Comparison of ENCODE assay signal across 8 cellular contexts in the genomic region with DNA sequence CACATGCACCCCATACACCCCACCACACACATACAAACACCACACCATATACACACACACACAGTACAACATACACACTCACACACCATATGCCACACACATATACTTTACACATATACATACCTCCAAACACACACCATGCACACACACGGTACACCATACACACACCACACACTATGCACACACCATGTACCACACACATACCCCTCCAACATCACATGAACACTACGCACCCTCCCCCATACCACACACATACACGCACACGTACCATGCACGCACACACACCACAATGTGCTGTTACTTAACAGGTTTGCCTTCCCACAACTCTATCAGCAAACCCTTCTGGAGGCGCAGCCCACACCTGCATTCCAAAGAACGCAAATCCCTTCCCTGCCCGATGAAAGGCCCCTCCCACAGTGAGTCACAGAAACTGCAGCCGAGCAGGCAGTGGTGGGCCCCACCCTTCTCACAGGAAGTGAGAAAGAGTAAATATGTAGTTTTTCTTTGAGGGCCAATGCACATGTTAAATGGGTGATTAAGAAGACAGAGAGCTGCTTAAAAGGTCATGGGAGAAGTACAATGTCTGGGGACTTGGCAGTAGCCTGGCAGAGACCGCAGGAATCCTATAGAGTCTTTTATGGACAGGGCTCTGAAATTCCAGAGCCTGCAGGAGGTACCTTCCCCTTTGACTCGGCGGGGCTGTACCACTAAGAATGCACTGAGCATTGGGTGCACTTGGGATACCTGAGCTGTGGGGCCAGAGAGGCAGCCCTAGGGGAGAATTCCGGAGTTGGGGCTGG. TPM values are rescaled to one million over a fixed set of nuclear protein-coding genes. Genes with fewer than 3 reads are reported as not detected.
DNase-seq lines count a peak whose midpoint lies in the region; ATAC-seq and TF ChIP-seq lines count a peak whose summit lies in the region.

No MANE protein-coding gene starts in this region.

- ATAC-seq in GM21447 (IDR thresholded peaks at IDR 0.05; ENCODE audit: unreplicated experiment) (peak; percentile 92), T-helper 17 cell (peak; percentile 69)

- H3K27ac Mint-ChIP-seq in T-helper 17 cell: no peak overlapping the region

- intact Hi-C loops in posterior vena cava (cut with DNase I): no loop called here

- no peak overlapping the region for H3K4me3 ChIP-seq in astrocyte of the cerebellum (ENCODE audit: low read depth, low read length)

- H3K9me3 ChIP-seq in T-helper 17 cell (ENCODE audit: control insufficient read depth, low read length, poor library complexity, severe bottlenecking): no peaks in the 10 kb centered on the region

- TF ChIP-seq CTCF in astrocyte of the cerebellum (IDR thresholded peaks at IDR 0.05; ENCODE audit: low read depth, low read length, missing control alignments): no peak

- H3K4me3 Mint-ChIP-seq in T-helper 17 cell: no peak overlapping the region

- in situ Hi-C loops in astrocyte of the cerebellum (cut with HindIII; ENCODE audit: low sequenced_read_pairs): no loop called here

- peak; percentile 93 for DNase-seq in DMS53 (lab: John Stamatoyannopoulos, UW)
- DNase-seq in HT-29 (ENCODE audit: low spot score): peak; percentile 98
- peak; percentile 64 to 80 (median 74) for DNase-seq in T-helper 17 cell
- peak; percentile 86 for DNase-seq in astrocyte of the cerebellum (ENCODE audit: low read depth)
- peak; percentile 52 for DNase-seq in inferior parietal cortex (ENCODE audit: extremely low spot score)
- peak; percentile 71 to 89 for DNase-seq in stimulated activated CD4-positive, alpha-beta T cell treated with anti-CD3 and anti-CD28 coated beads, Interleukin-4, amount 100 ng/mL, for 4 hours
- DNase-seq in posterior vena cava (ENCODE audit: low spot score): no peak

- H3K27me3 Mint-ChIP-seq in T-helper 17 cell: no peaks in the 10 kb centered on the region

- H3K4me1 Mint-ChIP-seq in T-helper 17 cell: peaks cover 34% of the 10 kb centered on the region

- H3K36me3 Mint-ChIP-seq in T-helper 17 cell (ENCODE audit: low read depth): no peaks in the 10 kb centered on the region

RNA-seq across cellular contexts. Expression of a gene that starts 34.1 kb away (rescaled TPM):
- total RNA-seq in HT-29 (2014; rRNA removed; shearing (Covaris generic)): 277 and 282 TPM in 2 replicates
- total RNA-seq in T-helper 17 cell (100 to 1,000 TPM; 341 to 361 TPM), posterior vena cava (10 to 100 TPM; 65.1 to 71.7 TPM)
